12 cellular contexts compared by ENCODE assay signal in genomic region chr9:86856259-86856658, GRCh38.
"Had no signal": no experiment of that assay in that cellular context is flagged by ENCODE, and none has a peak within 500 bp of the region (broad histone marks: within the 10 kb centered on the region; RNA-seq: fewer than 3 reads in every experiment).

No MANE protein-coding gene starts in this region.

- H3K27ac ChIP-seq: neutrophil, tibial artery, VCaP had no signal

- H3K4me1 ChIP-seq: tibial artery had no signal

- H3K36me3 ChIP-seq: neutrophil, tibial artery had no signal

- ATAC-seq: activated T-cell treated with anti-CD3 and anti-CD28 coated beads, Interleukin-2, amount 50 U/mL, for 4 hours; right cardiac atrium; stimulated activated memory B cell treated with anti-CD40 and anti-IgM and Interleukin-4, amounts not matched to agents 10 μg/mL and 1 μg/mL and 100 μg/mL, for 72 hours had no signal

- H3K9me3 ChIP-seq: neutrophil, tibial artery had no signal

- H3K27me3 ChIP-seq: neutrophil, tibial artery had no signal

- H3K4me3 ChIP-seq: tibial artery had no signal

- DNase-seq: activated CD4-positive, alpha-beta memory T cell treated with anti-CD3 and anti-CD28 coated beads for 36 hours; activated gamma-delta T cell treated with Interleukin-2 at 50 U/mL for 16 hours; activated naive CD8-positive, alpha-beta T cell treated with anti-CD3 and anti-CD28 coated beads, Interleukin-2, amount 10 ng/mL, durations not matched to agents 7 days and 5 days; activated T-cell treated with anti-CD3 and anti-CD28 coated beads, Interleukin-2, amount 50 U/mL, for 4 hours; caudate nucleus; right cardiac atrium; stimulated activated CD4-positive, alpha-beta T cell treated with anti-CD3 and anti-CD28 coated beads, Interleukin-1b, Interleukin-23, amount 100 ng/mL, for 48 hours; T1000; tibial artery had no signal
